Comparison of ENCODE assay signal across 8 cellular contexts in genomic region chr15:75921732-75922703, GRCh38. TPM values are rescaled to one million over a fixed set of nuclear protein-coding genes. Genes with fewer than 3 reads are reported as not detected.
DNase-seq lines count a peak whose midpoint lies in the region; ATAC-seq lines count a peak whose summit lies in the region.

No MANE protein-coding gene starts in this region.

- H3K36me3 ChIP-seq in Karpas-422 (ENCODE audit: insufficient read depth, low read length) (peaks cover 27% of the 10 kb centered on the region; the same call in 1 of the 2 replicates), adipocyte (ENCODE audit: control insufficient read depth, insufficient read depth, low read length, severe bottlenecking) (peaks cover 21% of the 10 kb centered on the region)

- no peaks in the 10 kb centered on the region for H3K27me3 Mint-ChIP-seq in effector memory CD8-positive, alpha-beta T cell

- H3K9ac ChIP-seq in Karpas-422 (ENCODE audit: low read length) (no peak overlapping the region), adipocyte (ENCODE audit: low read length) (no peak overlapping the region)

- no peaks in the 10 kb centered on the region for H3K9me3 Mint-ChIP-seq in effector memory CD8-positive, alpha-beta T cell

- no peak overlapping the region for H2AFZ ChIP-seq in Karpas-422 (ENCODE audit: low read length)

- H3K4me1 ChIP-seq in Karpas-422 (ENCODE audit: low read length) = peaks cover 48% of the 10 kb centered on the region
- peaks cover 31% of the 10 kb centered on the region for H3K4me1 ChIP-seq in adipocyte (ENCODE audit: control insufficient read depth, insufficient read depth, low read length)

- peak; percentile 48 for DNase-seq in Daoy (ENCODE audit: low read depth)
- peak; percentile 69 for DNase-seq in Karpas-422
- peak; percentile 69 for DNase-seq in adipocyte (ENCODE audit: low read depth)
- peak; percentile 83 for DNase-seq in left kidney (ENCODE audit: low read depth, low spot score)
- DNase-seq in effector memory CD8-positive, alpha-beta T cell = no peak
- DNase-seq in hippocampal formation (lab: John Stamatoyannopoulos, UW) = no peak

- H3K9me3 ChIP-seq in Karpas-422 (ENCODE audit: low read length) (no peaks in the 10 kb centered on the region), adipocyte (ENCODE audit: control insufficient read depth, low read length) (no peaks in the 10 kb centered on the region)

- no peaks in the 10 kb centered on the region for H3K9me2 ChIP-seq in Karpas-422 (replicated peaks; ENCODE audit: insufficient read depth, low read length)

- no peak overlapping the region for H3K4me2 ChIP-seq in Karpas-422 (ENCODE audit: low read depth, low read length, poor library complexity, severe bottlenecking)

- no peak for ATAC-seq in effector memory CD8-positive, alpha-beta T cell (replicated peaks)
- ATAC-seq in HG03442 (IDR thresholded peaks at IDR 0.05; ENCODE audit: unreplicated experiment) (no peak), HG02973 (IDR thresholded peaks at IDR 0.05; ENCODE audit: unreplicated experiment) (no peak)

- peaks cover 14% of the 10 kb centered on the region; the same call in 1 of the 2 replicates for H4K20me1 ChIP-seq in Karpas-422 (ENCODE audit: insufficient read depth, low read depth, low read length)

- H3K27me3 ChIP-seq in Karpas-422 (ENCODE audit: low read length) (no peaks in the 10 kb centered on the region), adipocyte (replicated peaks; ENCODE audit: control insufficient read depth, insufficient read depth, low read length) (no peaks in the 10 kb centered on the region)

- H3K36me3 Mint-ChIP-seq in effector memory CD8-positive, alpha-beta T cell (ENCODE audit: insufficient read depth) = peaks cover 14% of the 10 kb centered on the region

- H3K4me3 ChIP-seq in Karpas-422 (ENCODE audit: low read length) = no peak overlapping the region
- H3K4me3 ChIP-seq in adipocyte (ENCODE audit: low read length) = peak overlapping the region; percentile 51

- peaks cover 81% of the 10 kb centered on the region for H3K79me2 ChIP-seq in Karpas-422 (ENCODE audit: low read length)

- H3K27ac ChIP-seq in Karpas-422 (ENCODE audit: low read length) = no peak overlapping the region

- H3K4me1 Mint-ChIP-seq in effector memory CD8-positive, alpha-beta T cell (ENCODE audit: low read depth in 2 of 2) = peaks cover 19 to 32% of the 10 kb centered on the region in 2 donors

- H3K27ac Mint-ChIP-seq in effector memory CD8-positive, alpha-beta T cell = peak overlapping the region in 1 of 2 donors; percentile 7

- H3K4me3 Mint-ChIP-seq in effector memory CD8-positive, alpha-beta T cell = no peak overlapping the region

RNA-seq across cellular contexts. Expression of gene FBXO22, which starts 18.3 kb away (rescaled TPM):
- total RNA-seq in Daoy (2014; rRNA removed; shearing (Covaris generic)) = 59.1 and 61.9 TPM in 2 replicates
- 30.1 and 39.7 TPM in 2 replicates for total RNA-seq in Karpas-422 (2014; rRNA removed; shearing (Covaris generic); ENCODE audit: low replicate concordance)

Comparison
In these comparisons a context has a peak if more than half of its experiments do, and no peak if none do; other contexts are left out.
1. DNase-seq: peak in Daoy (single experiment), Karpas-422 (single experiment), adipocyte (single experiment) and left kidney (single experiment); none in effector memory CD8-positive, alpha-beta T cell (0 of 3) and hippocampal formation (0 of 2).